In genomic region chr7:148697256-148697841, GRCh38 we compare ENCODE assay signal across 8 cellular contexts. TPM values are rescaled to one million over a fixed set of nuclear protein-coding genes. Genes with fewer than 3 reads are reported as not detected.
DNase-seq lines count a peak whose midpoint lies in the region; ATAC-seq and TF ChIP-seq lines count a peak whose summit lies in the region.

No MANE protein-coding gene starts in this region.

- no peaks in the 10 kb centered on the region for H3K9me2 ChIP-seq in PC-3 (replicated peaks; ENCODE audit: low read length)

- DNase-seq in PC-3, result no peak
- peak; percentile 54 for DNase-seq in activated naive CD8-positive, alpha-beta T cell treated with anti-CD3 and anti-CD28 coated beads for 36 hours
- DNase-seq in right cardiac atrium, result peak; percentile 47 to 61 (median 55)
- no peak for DNase-seq in smooth muscle cell (lab: John Stamatoyannopoulos, UW; ENCODE audit: unreplicated experiment)

- WGBS in right cardiac atrium, result 13% methylated on average over 13 of the region's 13 CpGs
- 14% methylated on average over 13 of the region's 13 CpGs for WGBS in smooth muscle cell (ENCODE audit: low lambda C conversion rate)

- H3K79me2 ChIP-seq in PC-3 (ENCODE audit: low read length) (peaks cover 48% of the 10 kb centered on the region), smooth muscle cell (ENCODE audit: low read depth) (peaks cover 32% of the 10 kb centered on the region)

- POLR2A ChIA-PET in PC-3 (lab: Charles Lee; ENCODE audit: unreplicated experiment), result no interaction called here

- CTCF ChIA-PET in PC-3 (lab: Charles Lee), result no interaction called here

- peak overlapping the region; percentile 100 for H3K9ac ChIP-seq in BLaER1
- H3K9ac ChIP-seq in PC-3 (ENCODE audit: low read length), result peak overlapping the region; percentile 95
- no peak overlapping the region for H3K9ac ChIP-seq in smooth muscle cell (ENCODE audit: low read depth)

- intact Hi-C loops in PC-3 (cut with micrococcal nuclease), result loop anchor here (5.0 kb wide), 1 partner anchor 45 kb away; no protein-coding TSS in a partner anchor
- intact Hi-C loops in right cardiac atrium (cut with DNase I), result loop anchor here in 2 of 4 donors (10.0 kb wide), 1 partner anchor 267 kb away; no protein-coding TSS in a partner anchor

- H3K9me3 Mint-ChIP-seq in activated naive CD8-positive, alpha-beta T cell treated with anti-CD3 and anti-CD28 coated beads for 36 hours, result no peaks in the 10 kb centered on the region

- ATAC-seq in PC-3 (no peak), right cardiac atrium (peak; percentile 24 to 51), HG03097 (IDR thresholded peaks at IDR 0.05; ENCODE audit: low FRiP score, unreplicated experiment) (no peak), HG02678 (IDR thresholded peaks at IDR 0.05; ENCODE audit: unreplicated experiment) (no peak), GM18517 (IDR thresholded peaks at IDR 0.05; ENCODE audit: unreplicated experiment) (no peak)

- H3K4me2 ChIP-seq in BLaER1 (peak overlapping the region; percentile 90), PC-3 (ENCODE audit: low read length) (peak overlapping the region; percentile 80), smooth muscle cell (peak overlapping the region; percentile 95)

- H3F3A ChIP-seq in PC-3 (ENCODE audit: low read length, unreplicated experiment) (no peaks in the 10 kb centered on the region), smooth muscle cell (ENCODE audit: low read depth) (no peaks in the 10 kb centered on the region)

- H3K9me3 ChIP-seq in BLaER1 (no peaks in the 10 kb centered on the region), PC-3 (ENCODE audit: low read length) (no peaks in the 10 kb centered on the region), right cardiac atrium (ENCODE audit: control insufficient read depth, low read length) (no peaks in the 10 kb centered on the region), smooth muscle cell (replicated peaks; ENCODE audit: low read depth) (no peaks in the 10 kb centered on the region)

- no TSS peak for BruUV-seq in PC-3 (replicated peaks; lab: Mats Ljungman, UMichigan)

- peaks cover 38% of the 10 kb centered on the region for H3K4me1 Mint-ChIP-seq in activated naive CD8-positive, alpha-beta T cell treated with anti-CD3 and anti-CD28 coated beads for 36 hours

- H3K36me3 Mint-ChIP-seq in activated naive CD8-positive, alpha-beta T cell treated with anti-CD3 and anti-CD28 coated beads for 36 hours, result peaks cover 14% of the 10 kb centered on the region

- no peaks in the 10 kb centered on the region for H3K27me3 ChIP-seq in BLaER1
- no peaks in the 10 kb centered on the region for H3K27me3 ChIP-seq in PC-3 (ENCODE audit: low read length)
- no peaks in the 10 kb centered on the region for H3K27me3 ChIP-seq in right cardiac atrium (ENCODE audit: control insufficient read depth, insufficient read depth)
- H3K27me3 ChIP-seq in smooth muscle cell (ENCODE audit: low read depth), result no peaks in the 10 kb centered on the region

- peak overlapping the region; percentile 100 for H3K27ac ChIP-seq in BLaER1
- H3K27ac ChIP-seq in PC-3 (ENCODE audit: low read length), result no peak overlapping the region
- peak overlapping the region; percentile 55 for H3K27ac ChIP-seq in right cardiac atrium (ENCODE audit: low read length)
- H3K27ac ChIP-seq in smooth muscle cell (ENCODE audit: low read depth), result peak overlapping the region; percentile 95

- peak overlapping the region; percentile 92 for H3K27ac Mint-ChIP-seq in activated naive CD8-positive, alpha-beta T cell treated with anti-CD3 and anti-CD28 coated beads for 36 hours

- H3K4me3 Mint-ChIP-seq in activated naive CD8-positive, alpha-beta T cell treated with anti-CD3 and anti-CD28 coated beads for 36 hours, result peak overlapping the region; percentile 82

- H2AFZ ChIP-seq in PC-3 (ENCODE audit: low read length), result peak overlapping the region; percentile 87
- H2AFZ ChIP-seq in smooth muscle cell (ENCODE audit: low read depth), result peak overlapping the region; percentile 91

- H3K4me3 ChIP-seq in BLaER1 (peak overlapping the region; percentile 97), PC-3 (ENCODE audit: low read length) (peak overlapping the region; percentile 81), right cardiac atrium (ENCODE audit: low read length) (peak overlapping the region; percentile 62), smooth muscle cell (peak overlapping the region; percentile 76)

- TF ChIP-seq CTCF in PC-3 (conservative IDR thresholded peaks at IDR 0.05; ENCODE audit: low read depth, low read length) (no peak), smooth muscle cell (IDR thresholded peaks at IDR 0.05; ENCODE audit: borderline replicate concordance, insufficient read depth, poor library complexity, severe bottlenecking) (no peak)

- H3K27me3 Mint-ChIP-seq in activated naive CD8-positive, alpha-beta T cell treated with anti-CD3 and anti-CD28 coated beads for 36 hours, result no peaks in the 10 kb centered on the region

- H4K20me1 ChIP-seq in BLaER1 (peaks cover 30% of the 10 kb centered on the region), PC-3 (ENCODE audit: low read length) (peaks cover 24% of the 10 kb centered on the region), smooth muscle cell (ENCODE audit: low read depth) (peaks cover 27% of the 10 kb centered on the region)

- H3K4me1 ChIP-seq in BLaER1 (peaks cover 36% of the 10 kb centered on the region), PC-3 (ENCODE audit: insufficient read depth, low read length) (peaks cover 24% of the 10 kb centered on the region), right cardiac atrium (ENCODE audit: control insufficient read depth, insufficient read depth, low read length) (peaks cover 2% of the 10 kb centered on the region), smooth muscle cell (ENCODE audit: low read depth) (peaks cover 26% of the 10 kb centered on the region)

- H3K36me3 ChIP-seq in BLaER1 (no peaks in the 10 kb centered on the region), PC-3 (ENCODE audit: low read depth, low read length) (no peaks in the 10 kb centered on the region), smooth muscle cell (ENCODE audit: low read depth) (no peaks in the 10 kb centered on the region)

RNA-seq across cellular contexts. Expression of gene CUL1, which starts 1.4 kb away (rescaled TPM):
- total RNA-seq in PC-3 (2014; rRNA removed), result 38.0 and 43.6 TPM in 2 replicates
- total RNA-seq in activated naive CD8-positive, alpha-beta T cell treated with anti-CD3 and anti-CD28 coated beads for 36 hours, result 10 to 100 TPM; 72.7 to 75.3 TPM
- total RNA-seq in right cardiac atrium, result 10 to 100 TPM; 49.3 to 52.8 (median 52.5) TPM
- 36.1 TPM for polyA plus RNA-seq in right cardiac atrium
- 44.8 and 58.1 TPM in 2 replicates for total RNA-seq in smooth muscle cell
- 34.3 and 38.2 TPM in 2 replicates for polyA plus RNA-seq in smooth muscle cell

Comparison
In these comparisons a context has a peak if more than half of its experiments do, and no peak if none do; other contexts are left out.
1. ATAC-seq: peak in right cardiac atrium (2 of 2); none in PC-3 (single experiment), HG03097 (single experiment), HG02678 (single experiment) and GM18517 (single experiment).
2. DNase-seq: peak in activated naive CD8-positive, alpha-beta T cell treated with anti-CD3 and anti-CD28 coated beads for 36 hours (single experiment) and right cardiac atrium (3 of 3); none in PC-3 (single experiment) and smooth muscle cell (single experiment).
3. Peak in every context shown above with its lines, with median percentiles within 50 percentile points of each other: H3K4me2 ChIP-seq and H3K4me3 ChIP-seq.